In the genomic region with DNA sequence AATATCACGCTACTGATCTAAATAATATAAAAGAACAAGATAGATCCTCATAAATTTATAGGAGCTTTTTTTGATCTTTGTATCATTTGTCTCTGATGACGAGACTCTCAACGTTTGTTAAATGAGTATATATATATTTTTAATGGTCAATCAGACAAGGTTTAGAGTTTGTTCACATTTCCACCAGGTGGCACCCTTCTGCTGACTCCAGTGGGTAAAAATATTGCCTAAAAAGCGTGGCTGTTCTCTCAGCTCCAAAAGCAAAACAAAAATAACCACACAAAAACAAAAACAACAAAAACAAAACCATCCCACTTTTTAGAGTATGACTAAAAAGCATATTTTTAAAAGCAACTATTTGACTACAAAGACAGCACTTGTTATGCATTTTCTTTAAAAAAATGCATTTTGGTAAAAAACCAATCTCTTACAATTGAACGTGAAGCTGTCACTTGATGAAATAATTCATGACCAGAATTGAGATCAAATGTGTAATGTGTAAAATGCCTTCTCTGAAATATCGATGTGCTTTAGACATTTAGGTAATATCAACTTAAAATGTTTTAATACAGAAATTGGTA, we compare ENCODE assay signal across 8 cellular contexts.
DNase-seq lines count a peak whose midpoint lies in the region; ATAC-seq and TF ChIP-seq lines count a peak whose summit lies in the region.

No MANE protein-coding gene starts in this region.

- H3K4me3 ChIP-seq in colonic mucosa = no peak overlapping the region

- DNase-seq in AML-193 (lab: John Stamatoyannopoulos, UW) (peak; percentile 28 to 44), NCI-H446 (lab: John Stamatoyannopoulos, UW) (peak; percentile 6), colonic mucosa (peak; percentile 35), occipital lobe (lab: John Stamatoyannopoulos, UW) (peak; percentile 4), DMS79 (lab: John Stamatoyannopoulos, UW) (no peak), glomerular visceral epithelial cell (ENCODE audit: extremely low spot score) (no peak)
- DNase-seq in activated T-helper 2 cell treated with anti-CD3 and anti-CD28 coated beads, Interferon-gamma antibody, Interleukin-2, Interleukin-4, amounts not matched to agents 10 μg/mL and 5 μg/mL and 100 μg/mL, durations not matched to agents 14 hours and 24 hours and 36 hours (ENCODE audit: low spot score) = no peak

- peak; percentile 60 for ATAC-seq in GM21576 (IDR thresholded peaks at IDR 0.05; ENCODE audit: unreplicated experiment)

- peaks cover 19% of the 10 kb centered on the region for H3K27me3 Mint-ChIP-seq in activated T-helper 2 cell treated with anti-CD3 and anti-CD28 coated beads, Interferon-gamma antibody, Interleukin-2, Interleukin-4, amounts not matched to agents 10 μg/mL and 5 μg/mL and 100 μg/mL, durations not matched to agents 14 hours and 24 hours and 36 hours (ENCODE audit: low read depth)

- no peak overlapping the region for H3K9ac ChIP-seq in colonic mucosa (ENCODE audit: low read depth in 2 of 2, low read length in 2 of 2)

- intact Hi-C loops in colonic mucosa (cut with DNase I) = no loop called here
- intact Hi-C loops in activated T-helper 2 cell treated with anti-CD3 and anti-CD28 coated beads, Interferon-gamma antibody, Interleukin-2, Interleukin-4, amounts not matched to agents 10 μg/mL and 5 μg/mL and 100 μg/mL, durations not matched to agents 14 hours and 24 hours and 36 hours (cut with micrococcal nuclease) = no loop called here

- no peaks in the 10 kb centered on the region for H3K4me1 Mint-ChIP-seq in activated T-helper 2 cell treated with anti-CD3 and anti-CD28 coated beads, Interferon-gamma antibody, Interleukin-2, Interleukin-4, amounts not matched to agents 10 μg/mL and 5 μg/mL and 100 μg/mL, durations not matched to agents 14 hours and 24 hours and 36 hours (ENCODE audit: low read depth)

- no peaks in the 10 kb centered on the region for H3K9me3 ChIP-seq in colonic mucosa

- H3K36me3 ChIP-seq in colonic mucosa = no peaks in the 10 kb centered on the region

- no peaks in the 10 kb centered on the region for H3K4me1 ChIP-seq in colonic mucosa

- no peaks in the 10 kb centered on the region for H3K36me3 Mint-ChIP-seq in activated T-helper 2 cell treated with anti-CD3 and anti-CD28 coated beads, Interferon-gamma antibody, Interleukin-2, Interleukin-4, amounts not matched to agents 10 μg/mL and 5 μg/mL and 100 μg/mL, durations not matched to agents 14 hours and 24 hours and 36 hours (ENCODE audit: low read depth)

- H3K4me3 Mint-ChIP-seq in activated T-helper 2 cell treated with anti-CD3 and anti-CD28 coated beads, Interferon-gamma antibody, Interleukin-2, Interleukin-4, amounts not matched to agents 10 μg/mL and 5 μg/mL and 100 μg/mL, durations not matched to agents 14 hours and 24 hours and 36 hours (ENCODE audit: low read depth) = no peak overlapping the region

- no peak overlapping the region for H3K27ac Mint-ChIP-seq in activated T-helper 2 cell treated with anti-CD3 and anti-CD28 coated beads, Interferon-gamma antibody, Interleukin-2, Interleukin-4, amounts not matched to agents 10 μg/mL and 5 μg/mL and 100 μg/mL, durations not matched to agents 14 hours and 24 hours and 36 hours

- H3K27ac ChIP-seq in colonic mucosa = no peak overlapping the region

- H3K27me3 ChIP-seq in colonic mucosa = peaks cover 15% of the 10 kb centered on the region

- H3K9me3 Mint-ChIP-seq in activated T-helper 2 cell treated with anti-CD3 and anti-CD28 coated beads, Interferon-gamma antibody, Interleukin-2, Interleukin-4, amounts not matched to agents 10 μg/mL and 5 μg/mL and 100 μg/mL, durations not matched to agents 14 hours and 24 hours and 36 hours = no peaks in the 10 kb centered on the region

- TF ChIP-seq CTCF in colonic mucosa (IDR thresholded peaks at IDR 0.05) = no peak

Comparison
In these comparisons a context has a peak if more than half of its experiments do, and no peak if none do; other contexts are left out.
1. DNase-seq: peak in AML-193 (2 of 2), NCI-H446 (2 of 2), colonic mucosa (single experiment) and occipital lobe (single experiment); none in DMS79 (single experiment), activated T-helper 2 cell treated with anti-CD3 and anti-CD28 coated beads, Interferon-gamma antibody, Interleukin-2, Interleukin-4, amounts not matched to agents 10 μg/mL and 5 μg/mL and 100 μg/mL, durations not matched to agents 14 hours and 24 hours and 36 hours (single experiment) and glomerular visceral epithelial cell (single experiment).